ENCODE assay signal across 18 cellular contexts in genomic region chr9:125524522-125524921, GRCh38.
DNase-seq lines count a peak whose midpoint lies in the region; ATAC-seq, FAIRE-seq and TF ChIP-seq lines count a peak whose summit lies in the region.
"Had no signal": no experiment of that assay in that cellular context is flagged by ENCODE, and none has a peak within 500 bp of the region (broad histone marks: within the 10 kb centered on the region; RNA-seq: fewer than 3 reads in every experiment).

No MANE protein-coding gene starts in this region.

- no peaks in the 10 kb centered on the region for H3K36me3 ChIP-seq in Caco-2 (ENCODE audit: control insufficient read depth, insufficient read depth, low read length)
- H3K36me3 ChIP-seq: BE2C, HAP-1 had no signal

- H3K4me1 Mint-ChIP-seq in nephron progenitor cell (peaks cover 8% of the 10 kb centered on the region), Caco-2 (ENCODE audit: low read depth, unreplicated experiment) (no peaks in the 10 kb centered on the region)

- POLR2A ChIA-PET in Caco-2 (lab: Charles Lee): no interaction called here

- H3K27ac Mint-ChIP-seq in nephron progenitor cell (no peak overlapping the region), Caco-2 (ENCODE audit: unreplicated experiment) (no peak overlapping the region)
- H3K27ac Mint-ChIP-seq: activated CD4-positive, alpha-beta T cell treated with anti-CD3 and anti-CD28 coated beads for 36 hours; immature natural killer cell had no signal

- no peaks in the 10 kb centered on the region for H3K4me1 ChIP-seq in Caco-2
- H3K4me1 ChIP-seq: BE2C had no signal

- H3K9me3 Mint-ChIP-seq in nephron progenitor cell (no peaks in the 10 kb centered on the region), Caco-2 (ENCODE audit: unreplicated experiment) (no peaks in the 10 kb centered on the region)
- H3K9me3 Mint-ChIP-seq: immature natural killer cell; T-helper 2 cell treated with Interferon-gamma antibody and Interleukin-4, amounts not matched to agents 5 μg/mL and 100 μg/mL, for 36 hours had no signal

- TF ChIP-seq CTCF in fibroblast of mammary gland (conservative IDR thresholded peaks at IDR 0.05; ENCODE audit: control insufficient read depth, insufficient read depth, low read depth, low read length): no peak
- no peak for TF ChIP-seq CTCF in nephron progenitor cell (IDR thresholded peaks at IDR 0.05)
- no peak for TF ChIP-seq CTCF in Caco-2 (IDR thresholded peaks at IDR 0.05; ENCODE audit: insufficient read depth in 1 of 2, low read depth in 1 of 2, low read length in 1 of 2, severe bottlenecking in 1 of 2, unreplicated experiment in 1 of 2)

- DNase-seq in ELR (ENCODE audit: low read depth) (peak; percentile 30), RCC 7860 (ENCODE audit: low spot score) (peak; percentile 10), fibroblast of mammary gland (ENCODE audit: low read depth) (peak; percentile 78), nephron progenitor cell (peak; percentile 16), Caco-2 (no peak)
- no peak for DNase-seq in central memory CD4-positive, alpha-beta T cell
- no peak for DNase-seq in stimulated activated naive CD8-positive, alpha-beta T cell treated with anti-CD3 and anti-CD28 coated beads, Interleukin-15, Interleukin-2, amounts not matched to agents 100 U/mL and 50 U/mL, for 24 hours
- DNase-seq: activated CD4-positive, alpha-beta T cell treated with anti-CD3 and anti-CD28 coated beads for 36 hours; activated T-cell treated with anti-CD3 and anti-CD28 coated beads, Interleukin-2, amount 50 U/mL, for 1 hour; amniotic stem cell; BE2C; DMS79; immature natural killer cell; NCI-H187; spleen had no signal

- no peak for ATAC-seq in stimulated activated naive CD8-positive, alpha-beta T cell treated with anti-CD3 and anti-CD28 coated beads, Interleukin-15, Interleukin-2, amounts not matched to agents 100 U/mL and 50 U/mL, for 24 hours
- no peak for ATAC-seq in GM21786 (IDR thresholded peaks at IDR 0.05; ENCODE audit: unreplicated experiment)

- no TSS peak for BruUV-seq in Caco-2 (replicated peaks; lab: Mats Ljungman, UMichigan)

- FAIRE-seq in RCC 7860 (lab: Jason Lieb, UNC): no peak

- CTCF ChIA-PET in Caco-2 (lab: Charles Lee): no interaction called here

- H3K36me3 Mint-ChIP-seq in nephron progenitor cell (ENCODE audit: low read depth) (peaks cover 15% of the 10 kb centered on the region), Caco-2 (ENCODE audit: insufficient read depth, unreplicated experiment) (no peaks in the 10 kb centered on the region)

- H3K27me3 Mint-ChIP-seq in nephron progenitor cell (ENCODE audit: low read depth, poor library complexity) (no peaks in the 10 kb centered on the region), Caco-2 (ENCODE audit: insufficient read depth, unreplicated experiment) (no peaks in the 10 kb centered on the region)
- H3K27me3 Mint-ChIP-seq: activated CD4-positive, alpha-beta T cell treated with anti-CD3 and anti-CD28 coated beads for 36 hours had no signal

- H3K4me3 ChIP-seq in fibroblast of mammary gland (ENCODE audit: control insufficient read depth, low read depth, low read length) (no peak overlapping the region), Caco-2 (ENCODE audit: low read depth, low read length) (no peak overlapping the region)
- H3K4me3 ChIP-seq: HAP-1, spleen had no signal

- H3K9me3 ChIP-seq in Caco-2: no peaks in the 10 kb centered on the region
- H3K9me3 ChIP-seq: BE2C, HAP-1, spleen had no signal

- intact Hi-C loops in Caco-2 (cut with micrococcal nuclease; ENCODE audit: unreplicated experiment): no loop called here

- no peak overlapping the region for H3K4me3 Mint-ChIP-seq in nephron progenitor cell
- H3K4me3 Mint-ChIP-seq in Caco-2 (ENCODE audit: unreplicated experiment): no peak overlapping the region
- H3K4me3 Mint-ChIP-seq: activated CD4-positive, alpha-beta T cell treated with anti-CD3 and anti-CD28 coated beads for 36 hours; T-helper 2 cell treated with Interferon-gamma antibody and Interleukin-4, amounts not matched to agents 5 μg/mL and 100 μg/mL, for 36 hours had no signal

- no peaks in the 10 kb centered on the region for H3K27me3 ChIP-seq in Caco-2 (replicated peaks; ENCODE audit: control insufficient read depth, insufficient read depth, low read length)
- H3K27me3 ChIP-seq: BE2C, spleen had no signal

Comparison
In these comparisons a context has a peak if more than half of its experiments do, and no peak if none do; other contexts are left out.
1. DNase-seq: peak in ELR (single experiment), RCC 7860 (single experiment), fibroblast of mammary gland (single experiment) and nephron progenitor cell (single experiment); none in Caco-2 (0 of 2), central memory CD4-positive, alpha-beta T cell (single experiment) and stimulated activated naive CD8-positive, alpha-beta T cell treated with anti-CD3 and anti-CD28 coated beads, Interleukin-15, Interleukin-2, amounts not matched to agents 100 U/mL and 50 U/mL, for 24 hours (single experiment).